Comparison of ENCODE assay signal across 13 cellular contexts in genomic region chr3:61821823-61822251, GRCh38.
DNase-seq lines count a peak whose midpoint lies in the region; TF ChIP-seq lines count a peak whose summit lies in the region.
"Had no signal": no experiment of that assay in that cellular context is flagged by ENCODE, and none has a peak within 500 bp of the region (broad histone marks: within the 10 kb centered on the region; RNA-seq: fewer than 3 reads in every experiment).

No MANE protein-coding gene starts in this region.

- no peaks in the 10 kb centered on the region for H3K36me3 ChIP-seq in HEK293 (ENCODE audit: control insufficient read depth in 2 of 2, insufficient read depth in 1 of 2, low read length in 2 of 2)
- no peaks in the 10 kb centered on the region for H3K36me3 ChIP-seq in skeletal muscle tissue (ENCODE audit: control insufficient read depth in 3 of 3, insufficient read depth in 3 of 3, low read length in 3 of 3)
- H3K36me3 ChIP-seq: cardiac muscle cell, vagina had no signal

- in situ Hi-C loops in astrocyte of the spinal cord (cut with HindIII; ENCODE audit: low sequenced_read_pairs), result no loop called here

- H3K4me3 ChIP-seq in HEK293 (ENCODE audit: low read depth, low read length), result no peak overlapping the region
- H3K4me3 ChIP-seq in astrocyte of the spinal cord (ENCODE audit: low read depth, low read length), result no peak overlapping the region
- H3K4me3 ChIP-seq in skeletal muscle tissue (ENCODE audit: low read length in 3 of 3), result peak overlapping the region in 2 of 3 donors; percentile 24 to 27
- H3K4me3 ChIP-seq: cardiac muscle cell, vagina had no signal

- DNase-seq in astrocyte of the spinal cord (ENCODE audit: low read depth, low spot score) (peak; percentile 21), glomerular visceral epithelial cell (ENCODE audit: extremely low spot score) (peak; percentile 5), DMS 273 (lab: John Stamatoyannopoulos, UW; ENCODE audit: unreplicated experiment) (no peak), activated T-cell treated with anti-CD3 and anti-CD28 coated beads for 4 hours (no peak), putamen (ENCODE audit: low spot score) (no peak)
- DNase-seq in central memory CD4-positive, alpha-beta T cell, result no peak
- DNase-seq: activated CD4-positive, CD25-positive, alpha-beta regulatory T cell; activated T-cell treated with anti-CD3 and anti-CD28 coated beads, Interleukin-2, amount 50 U/mL, for 4 hours; glutamatergic neuron had no signal

- H3K9ac ChIP-seq in skeletal muscle tissue (ENCODE audit: low read depth in 1 of 3, low read length in 3 of 3), result no peak overlapping the region

- H3K9me3 ChIP-seq in HEK293 (ENCODE audit: control insufficient read depth, insufficient read depth, low read depth, low read length), result no peaks in the 10 kb centered on the region
- no peaks in the 10 kb centered on the region for H3K9me3 ChIP-seq in skeletal muscle tissue (ENCODE audit: control insufficient read depth in 3 of 3, low read length in 3 of 3)
- H3K9me3 ChIP-seq: vagina had no signal

- H3K4me1 ChIP-seq in HEK293 (ENCODE audit: control insufficient read depth, insufficient read depth, low read length) (peaks cover 6% of the 10 kb centered on the region), skeletal muscle tissue (ENCODE audit: control insufficient read depth in 3 of 3, insufficient read depth in 3 of 3, low read length in 3 of 3) (peaks cover 0 to 10% (median 8%) of the 10 kb centered on the region in 3 donors)

- POLR2A ChIA-PET in HEK293 (lab: Yijun Ruan, JAX), result no interaction called here

- CTCF ChIA-PET in HEK293 (lab: Yijun Ruan, JAX), result no interaction called here

- H3K27ac ChIP-seq in HEK293 (ENCODE audit: extremely low read depth, low read depth, low read length), result no peak overlapping the region
- peak overlapping the region; percentile 3 for H3K27ac ChIP-seq in skeletal muscle tissue (ENCODE audit: low read depth, low read length)
- H3K27ac ChIP-seq: cardiac muscle cell, vagina had no signal

- H3K27me3 ChIP-seq in skeletal muscle tissue (ENCODE audit: control insufficient read depth in 3 of 3, insufficient read depth in 3 of 3, low read length in 3 of 3), result no peaks in the 10 kb centered on the region
- H3K27me3 ChIP-seq: cardiac muscle cell, vagina had no signal

- TF ChIP-seq CTCF in HEK293 (tag by site-specific recombination; IDR thresholded peaks at IDR 0.05) (no peak), astrocyte of the spinal cord (IDR thresholded peaks at IDR 0.05; ENCODE audit: low read depth, low read length) (no peak)

TF ChIP-seq in HEK293, 187 proteins besides CTCF, POLR2A, EP300 and RAD21 (continues in another document):
- TF ChIP-seq ZBTB17 (tag by site-specific recombination; IDR thresholded peaks at IDR 0.05), result peak; percentile 81
- no peak for TF ChIP-seq ZNF211 (tag by site-specific recombination; IDR thresholded peaks at IDR 0.05; ENCODE audit: low read depth)
- TF ChIP-seq ZNF558 (tag by site-specific recombination; IDR thresholded peaks at IDR 0.05), result peak; percentile 55; the same call in 1 of the 2 replicates
- peak; percentile 92 for TF ChIP-seq FEZF1 (tag by site-specific recombination; IDR thresholded peaks at IDR 0.05)
- peak; percentile 95 for TF ChIP-seq INSM2 (tag by site-specific recombination; IDR thresholded peaks at IDR 0.05)
- TF ChIP-seq ZNF132 (tag by site-specific recombination; IDR thresholded peaks at IDR 0.05; ENCODE audit: borderline replicate concordance), result no peak
- peak; percentile 83 for TF ChIP-seq PRDM4 (tag by site-specific recombination; IDR thresholded peaks at IDR 0.05)
- peak; percentile 55; the same call in 1 of the 2 replicates for TF ChIP-seq ZBTB8A (tag by site-specific recombination; IDR thresholded peaks at IDR 0.05)
- peak; percentile 62; the same call in 1 of the 2 replicates for TF ChIP-seq ZNF610 (tag by site-specific recombination; IDR thresholded peaks at IDR 0.05; ENCODE audit: borderline replicate concordance)
- peak; percentile 85; the same call in 1 of the 2 replicates for TF ChIP-seq GLI2 (tag by site-specific recombination; IDR thresholded peaks at IDR 0.05; ENCODE audit: borderline replicate concordance, low read depth)
- TF ChIP-seq ZBTB6 (tag by site-specific recombination; IDR thresholded peaks at IDR 0.05), result peak; percentile 63; the same call in 1 of the 2 replicates
- TF ChIP-seq ZNF561 (tag by site-specific recombination; IDR thresholded peaks at IDR 0.05; ENCODE audit: borderline replicate concordance), result peak; percentile 72
- peak; percentile 97 for TF ChIP-seq IKZF3 (tag by site-specific recombination; IDR thresholded peaks at IDR 0.05)
- TF ChIP-seq ZNF10 (tag by site-specific recombination; IDR thresholded peaks at IDR 0.05), result peak; percentile 91
- TF ChIP-seq BCL11A (tag by site-specific recombination; IDR thresholded peaks at IDR 0.05; ENCODE audit: low read depth), result peak; percentile 97
- peak; percentile 81; the same call in 1 of the 2 replicates for TF ChIP-seq ZBTB1 (tag by site-specific recombination; IDR thresholded peaks at IDR 0.05)
- TF ChIP-seq ATF2 (tag by site-specific recombination; IDR thresholded peaks at IDR 0.05; ENCODE audit: low read depth), result peak; percentile 63; the same call in 1 of the 2 replicates
- TF ChIP-seq ZNF596 (tag by site-specific recombination; IDR thresholded peaks at IDR 0.05), result peak; percentile 81
- no peak for TF ChIP-seq ZNF692 (tag by site-specific recombination; IDR thresholded peaks at IDR 0.05)

Comparison
In these comparisons a context has a peak if more than half of its experiments do, and no peak if none do; other contexts are left out.
1. H3K4me3 ChIP-seq: peak in skeletal muscle tissue (2 of 3); none in HEK293 (single experiment) and astrocyte of the spinal cord (single experiment).
2. DNase-seq: peak in astrocyte of the spinal cord (single experiment) and glomerular visceral epithelial cell (single experiment); none in DMS 273 (single experiment), activated T-cell treated with anti-CD3 and anti-CD28 coated beads for 4 hours (single experiment), central memory CD4-positive, alpha-beta T cell (single experiment) and putamen (single experiment).